In genomic region chr12:79156846-79157463, GRCh38 we compare ENCODE assay signal across 19 cellular contexts.
DNase-seq lines count a peak whose midpoint lies in the region; ATAC-seq and TF ChIP-seq lines count a peak whose summit lies in the region.
"Had no signal": no experiment of that assay in that cellular context is flagged by ENCODE, and none has a peak within 500 bp of the region (broad histone marks: within the 10 kb centered on the region; RNA-seq: fewer than 3 reads in every experiment).

No MANE protein-coding gene starts in this region.

- H3K9ac ChIP-seq in Karpas-422 (ENCODE audit: low read length), result no peak overlapping the region

- TF ChIP-seq POLR2A in adrenal gland (IDR thresholded peaks at IDR 0.05), result no peak

- intact Hi-C loops in adrenal gland (cut with DNase I), result no loop called here

- no peak overlapping the region for H3K4me3 Mint-ChIP-seq in WTC11
- H3K4me3 Mint-ChIP-seq: activated CD4-positive, alpha-beta T cell treated with anti-CD3 and anti-CD28 coated beads, Interleukin-2, amount 10 ng/mL, durations not matched to agents 24 days and 14 days; natural killer cell treated with Interleukin-12 subunit alpha and Interleukin-12 subunit beta and Interleukin-15 and Interleukin-18, amount 100 ng/mL, for 72 hours had no signal

- H3K9me3 ChIP-seq in adrenal gland (replicated peaks in 1 of 3) (no peaks in the 10 kb centered on the region), Karpas-422 (ENCODE audit: low read length) (no peaks in the 10 kb centered on the region)
- H3K9me3 ChIP-seq: Caco-2, prostate gland, thoracic aorta had no signal

- H3K36me3 ChIP-seq in adrenal gland (replicated peaks in 1 of 2) (no peaks in the 10 kb centered on the region), Karpas-422 (ENCODE audit: insufficient read depth, low read length) (no peaks in the 10 kb centered on the region)
- H3K36me3 ChIP-seq: prostate gland, thoracic aorta had no signal

- DNase-seq in WTC11 (ENCODE audit: low spot score), result no peak
- no peak for DNase-seq in adrenal gland
- DNase-seq in Karpas-422, result no peak
- DNase-seq in pons (ENCODE audit: low spot score), result no peak
- DNase-seq: activated CD4-positive, alpha-beta T cell treated with anti-CD3 and anti-CD28 coated beads, Interleukin-2, amount 10 ng/mL, durations not matched to agents 24 days and 14 days; aorta; Caco-2; mammary epithelial cell; NCI-H2081 treated with DMSO at 0.1 percent for 48 hours; NCI-H69 had no signal

- TF ChIP-seq CTCF in WTC11 (IDR thresholded peaks at IDR 0.05), result no peak
- no peak for TF ChIP-seq CTCF in adrenal gland (IDR thresholded peaks at IDR 0.05)

- H3K79me2 ChIP-seq in Karpas-422 (ENCODE audit: low read length), result no peaks in the 10 kb centered on the region

- CTCF ChIA-PET in WTC11 (lab: Charles Lee), result no interaction called here

- no peaks in the 10 kb centered on the region for H3K9me2 ChIP-seq in Karpas-422 (replicated peaks; ENCODE audit: insufficient read depth, low read length)

- no peak overlapping the region for H3K27ac Mint-ChIP-seq in WTC11
- H3K27ac Mint-ChIP-seq: activated CD4-positive, alpha-beta T cell treated with anti-CD3 and anti-CD28 coated beads, Interleukin-2, amount 10 ng/mL, durations not matched to agents 24 days and 14 days; natural killer cell treated with Interleukin-12 subunit alpha and Interleukin-12 subunit beta and Interleukin-15 and Interleukin-18, amount 100 ng/mL, for 72 hours had no signal

- POLR2A ChIA-PET in WTC11 (lab: Charles Lee), result no interaction called here

- H3K27me3 ChIP-seq in adrenal gland (no peaks in the 10 kb centered on the region), Karpas-422 (ENCODE audit: low read length) (no peaks in the 10 kb centered on the region)

- no peaks in the 10 kb centered on the region for H3K4me1 ChIP-seq in adrenal gland (replicated peaks in 1 of 2)
- no peaks in the 10 kb centered on the region for H3K4me1 ChIP-seq in Karpas-422 (ENCODE audit: low read length)
- H3K4me1 ChIP-seq: prostate gland had no signal

- no peaks in the 10 kb centered on the region for H4K20me1 ChIP-seq in Karpas-422 (ENCODE audit: insufficient read depth, low read depth, low read length)

- no peaks in the 10 kb centered on the region for H3K27me3 Mint-ChIP-seq in WTC11 (ENCODE audit: low read depth)
- H3K27me3 Mint-ChIP-seq: activated CD4-positive, alpha-beta T cell treated with anti-CD3 and anti-CD28 coated beads, Interleukin-2, amount 10 ng/mL, durations not matched to agents 24 days and 14 days; natural killer cell treated with Interleukin-12 subunit alpha and Interleukin-12 subunit beta and Interleukin-15 and Interleukin-18, amount 100 ng/mL, for 72 hours had no signal

- H3K4me2 ChIP-seq in Karpas-422 (ENCODE audit: low read depth, low read length, poor library complexity, severe bottlenecking), result no peak overlapping the region
- H3K4me2 ChIP-seq: smooth muscle cell had no signal

- H2AFZ ChIP-seq in Karpas-422 (ENCODE audit: low read length), result no peak overlapping the region

- H3K9me3 Mint-ChIP-seq in WTC11, result no peaks in the 10 kb centered on the region
- H3K9me3 Mint-ChIP-seq: activated CD4-positive, alpha-beta T cell treated with anti-CD3 and anti-CD28 coated beads, Interleukin-2, amount 10 ng/mL, durations not matched to agents 24 days and 14 days had no signal

- no peak overlapping the region for H3K27ac ChIP-seq in adrenal gland
- no peak overlapping the region for H3K27ac ChIP-seq in Karpas-422 (ENCODE audit: low read length)
- H3K27ac ChIP-seq: prostate gland, RWPE1, thoracic aorta had no signal

- 73 to 81% (median 78%) methylated on average over 6 of the region's 6 CpGs for WGBS in adrenal gland, 4 donors

- H3K36me3 Mint-ChIP-seq in WTC11, result no peaks in the 10 kb centered on the region
- H3K36me3 Mint-ChIP-seq: natural killer cell treated with Interleukin-12 subunit alpha and Interleukin-12 subunit beta and Interleukin-15 and Interleukin-18, amount 100 ng/mL, for 72 hours had no signal

- no peak overlapping the region for H3K4me3 ChIP-seq in adrenal gland
- H3K4me3 ChIP-seq in Karpas-422 (ENCODE audit: low read length), result no peak overlapping the region
- H3K4me3 ChIP-seq: prostate gland, smooth muscle cell, thoracic aorta had no signal

- peaks cover 6% of the 10 kb centered on the region for H3K4me1 Mint-ChIP-seq in WTC11
- H3K4me1 Mint-ChIP-seq: activated CD4-positive, alpha-beta T cell treated with anti-CD3 and anti-CD28 coated beads, Interleukin-2, amount 10 ng/mL, durations not matched to agents 24 days and 14 days had no signal

- ATAC-seq in GM18520 (IDR thresholded peaks at IDR 0.05; ENCODE audit: unreplicated experiment) (peak; percentile 33), GM19463 (IDR thresholded peaks at IDR 0.05; ENCODE audit: unreplicated experiment) (peak; percentile 37), HG03045 (IDR thresholded peaks at IDR 0.05; ENCODE audit: unreplicated experiment) (peak; percentile 72), WTC11 (peak; percentile 43; the same call in 1 of the 2 replicates), HG03139 (IDR thresholded peaks at IDR 0.05; ENCODE audit: unreplicated experiment) (no peak)
- ATAC-seq: natural killer cell treated with Interleukin-12 subunit alpha and Interleukin-12 subunit beta and Interleukin-15 and Interleukin-18, amount 100 ng/mL, for 72 hours had no signal

TF ChIP-seq in WTC11, 78 proteins besides CTCF, POLR2A, EP300 and RAD21:
- TF ChIP-seq, protein P1, sequence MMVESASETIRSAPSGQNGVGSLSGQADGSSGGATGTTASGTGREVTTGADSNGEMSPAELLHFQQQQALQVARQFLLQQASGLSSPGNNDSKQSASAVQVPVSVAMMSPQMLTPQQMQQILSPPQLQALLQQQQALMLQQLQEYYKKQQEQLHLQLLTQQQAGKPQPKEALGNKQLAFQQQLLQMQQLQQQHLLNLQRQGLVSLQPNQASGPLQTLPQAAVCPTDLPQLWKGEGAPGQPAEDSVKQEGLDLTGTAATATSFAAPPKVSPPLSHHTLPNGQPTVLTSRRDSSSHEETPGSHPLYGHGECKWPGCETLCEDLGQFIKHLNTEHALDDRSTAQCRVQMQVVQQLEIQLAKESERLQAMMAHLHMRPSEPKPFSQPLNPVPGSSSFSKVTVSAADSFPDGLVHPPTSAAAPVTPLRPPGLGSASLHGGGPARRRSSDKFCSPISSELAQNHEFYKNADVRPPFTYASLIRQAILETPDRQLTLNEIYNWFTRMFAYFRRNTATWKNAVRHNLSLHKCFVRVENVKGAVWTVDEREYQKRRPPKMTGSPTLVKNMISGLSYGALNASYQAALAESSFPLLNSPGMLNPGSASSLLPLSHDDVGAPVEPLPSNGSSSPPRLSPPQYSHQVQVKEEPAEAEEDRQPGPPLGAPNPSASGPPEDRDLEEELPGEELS (CRISPR knock-in tag; IDR thresholded peaks at IDR 0.05), result no peak
